In the genomic region with DNA sequence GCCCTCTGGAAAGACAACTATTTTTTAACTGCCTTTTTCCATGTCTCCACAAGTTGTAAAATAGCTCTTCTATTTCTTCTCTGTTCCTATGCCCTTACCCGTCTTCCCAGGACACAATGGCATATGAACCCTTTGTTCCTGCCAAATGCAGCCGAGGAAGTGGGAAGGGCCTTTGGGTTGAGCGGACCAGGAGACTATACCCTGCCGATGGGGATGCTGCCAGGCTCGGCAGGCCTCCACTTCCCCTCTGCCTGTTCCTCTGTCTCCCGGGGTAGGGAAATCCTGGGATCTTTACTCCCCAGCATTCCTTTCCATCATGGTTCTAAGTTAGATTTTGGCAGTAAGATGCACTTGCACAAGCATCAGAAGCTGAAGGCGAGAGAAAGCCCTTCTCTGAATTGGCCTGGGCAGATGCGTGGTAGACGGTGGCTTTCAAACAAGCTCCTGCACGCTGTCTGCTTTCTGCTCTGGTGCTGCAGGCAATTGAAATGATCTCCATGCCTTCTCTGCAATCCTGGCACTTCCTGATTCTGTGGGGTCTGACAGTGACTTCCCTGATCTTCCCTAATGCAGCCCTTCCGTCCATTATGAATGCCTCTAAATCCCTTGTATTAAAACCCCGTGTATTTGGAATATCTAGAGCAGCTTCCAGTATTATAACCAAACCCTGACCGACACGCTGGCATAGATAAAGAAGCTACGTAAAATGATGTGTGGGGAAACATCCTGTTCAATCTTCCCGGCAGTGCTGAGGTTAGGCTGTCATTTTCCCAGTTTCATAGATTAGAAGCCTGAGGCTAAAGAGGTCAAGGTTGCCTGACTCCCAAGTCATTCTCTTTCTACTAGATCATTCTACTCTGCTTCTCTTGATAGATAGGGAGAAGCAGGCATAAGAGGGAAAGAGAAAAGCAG, we compare ENCODE assay signal across 14 cellular contexts.
DNase-seq lines count a peak whose midpoint lies in the region; ATAC-seq, FAIRE-seq and TF ChIP-seq lines count a peak whose summit lies in the region.
"Had no signal": no experiment of that assay in that cellular context is flagged by ENCODE, and none has a peak within 500 bp of the region (broad histone marks: within the 10 kb centered on the region; RNA-seq: fewer than 3 reads in every experiment).

No MANE protein-coding gene starts in this region.

- no peak overlapping the region for H3K4me3 ChIP-seq in small intestine (ENCODE audit: low read depth in 1 of 2, low read length in 2 of 2)

- no peaks in the 10 kb centered on the region; the same call in 1 of the 2 replicates for H3K36me3 Mint-ChIP-seq in HFFc6 (ENCODE audit: low read depth)
- H3K36me3 Mint-ChIP-seq in MCF 10A (ENCODE audit: insufficient read depth, unreplicated experiment), result no peaks in the 10 kb centered on the region
- H3K36me3 Mint-ChIP-seq: activated naive CD4-positive, alpha-beta T cell treated with anti-CD3 and anti-CD28 coated beads, Interleukin-2, amount 10 ng/mL, durations not matched to agents 7 days and 5 days had no signal

- no peaks in the 10 kb centered on the region for H3K27me3 ChIP-seq in layer of hippocampus (ENCODE audit: control insufficient read depth, insufficient read depth, low read length)
- no peaks in the 10 kb centered on the region for H3K27me3 ChIP-seq in small intestine (ENCODE audit: control insufficient read depth in 2 of 2, insufficient read depth in 2 of 2, low read length in 2 of 2)

- H3K4me3 Mint-ChIP-seq in HFFc6 (no peak overlapping the region), MCF 10A (ENCODE audit: unreplicated experiment) (no peak overlapping the region)
- H3K4me3 Mint-ChIP-seq: activated CD8-positive, alpha-beta T cell treated with anti-CD3 and anti-CD28 coated beads, Interleukin-2, amount 10 ng/mL, durations not matched to agents 7 days and 5 days; activated naive CD4-positive, alpha-beta T cell treated with anti-CD3 and anti-CD28 coated beads, Interleukin-2, amount 10 ng/mL, durations not matched to agents 7 days and 5 days; CD4-positive, alpha-beta T cell had no signal

- H3K9me3 ChIP-seq in small intestine (ENCODE audit: control insufficient read depth, low read depth), result no peaks in the 10 kb centered on the region

- ATAC-seq in GM21786 (IDR thresholded peaks at IDR 0.05; ENCODE audit: unreplicated experiment), result no peak
- ATAC-seq: activated CD8-positive, alpha-beta T cell treated with anti-CD3 and anti-CD28 coated beads, Interleukin-2, amount 10 ng/mL, durations not matched to agents 7 days and 5 days had no signal

- H3K9me3 Mint-ChIP-seq in HFFc6 (no peaks in the 10 kb centered on the region), MCF 10A (ENCODE audit: unreplicated experiment) (no peaks in the 10 kb centered on the region)
- H3K9me3 Mint-ChIP-seq: activated naive CD4-positive, alpha-beta T cell treated with anti-CD3 and anti-CD28 coated beads, Interleukin-2, amount 10 ng/mL, durations not matched to agents 7 days and 5 days; CD4-positive, alpha-beta T cell had no signal

- WGBS in small intestine, 3 donors, result 65 to 79% (median 77%) methylated on average over 16 of the region's 16 CpGs

- H3K36me3 ChIP-seq in small intestine (ENCODE audit: control insufficient read depth in 2 of 2, insufficient read depth in 2 of 2, low read length in 2 of 2), result no peaks in the 10 kb centered on the region

- CTCF ChIA-PET in MCF 10A (lab: Yijun Ruan, JAX), result interaction anchor here (0.6 to 1.8 kb wide), 5 partner anchors 15 to 212 kb away, joined by 3 to 6 read pairs (median 3); no protein-coding TSS in a partner anchor

- no peak for DNase-seq in HFFc6
- peak; percentile 51 for DNase-seq in MCF 10A (ENCODE audit: unreplicated experiment)
- no peak for DNase-seq in small intestine
- DNase-seq in DMS153 treated with DMSO at 0.1 percent for 48 hours (lab: John Stamatoyannopoulos, UW; ENCODE audit: unreplicated experiment), result no peak
- DNase-seq in middle frontal gyrus (ENCODE audit: extremely low spot score, low spot score), result no peak
- DNase-seq in amniotic stem cell (lab: John Stamatoyannopoulos, UW), result no peak
- DNase-seq: activated CD8-positive, alpha-beta T cell treated with anti-CD3 and anti-CD28 coated beads, Interleukin-2, amount 10 ng/mL, durations not matched to agents 7 days and 5 days; activated naive CD4-positive, alpha-beta T cell treated with anti-CD3 and anti-CD28 coated beads, Interleukin-2, amount 10 ng/mL, durations not matched to agents 7 days and 5 days; CD4-positive, alpha-beta T cell; GDM1; KBM-7; NCI-H2227 treated with DMSO at 0.1 percent for 48 hours had no signal

- H3K4me1 Mint-ChIP-seq in HFFc6 (ENCODE audit: low read depth) (peaks cover 72% of the 10 kb centered on the region), MCF 10A (ENCODE audit: insufficient read depth, unreplicated experiment) (peaks cover 49% of the 10 kb centered on the region)

- FAIRE-seq in small intestine (lab: Jason Lieb, UNC), result no peak

- TF ChIP-seq CTCF in HFFc6 (IDR thresholded peaks at IDR 0.05) (no peak), MCF 10A (IDR thresholded peaks at IDR 0.05; ENCODE audit: unreplicated experiment) (no peak)

- H3K27ac Mint-ChIP-seq in HFFc6, result peak overlapping the region; percentile 97
- H3K27ac Mint-ChIP-seq in MCF 10A (ENCODE audit: low read depth, unreplicated experiment), result no peak overlapping the region
- H3K27ac Mint-ChIP-seq: activated CD8-positive, alpha-beta T cell treated with anti-CD3 and anti-CD28 coated beads, Interleukin-2, amount 10 ng/mL, durations not matched to agents 7 days and 5 days; activated naive CD4-positive, alpha-beta T cell treated with anti-CD3 and anti-CD28 coated beads, Interleukin-2, amount 10 ng/mL, durations not matched to agents 7 days and 5 days; CD4-positive, alpha-beta T cell had no signal

- no peaks in the 10 kb centered on the region; the same call in 1 of the 2 replicates for H3K27me3 Mint-ChIP-seq in HFFc6 (ENCODE audit: insufficient read depth)
- H3K27me3 Mint-ChIP-seq in MCF 10A (ENCODE audit: insufficient read depth, unreplicated experiment), result no peaks in the 10 kb centered on the region

- no TSS peak for BruUV-seq in MCF 10A (replicated peaks; lab: Mats Ljungman, UMichigan)

- H3K27ac ChIP-seq in layer of hippocampus (ENCODE audit: low read depth, low read length), result peak overlapping the region; percentile 27
- peak overlapping the region; percentile 86 to 96 for H3K27ac ChIP-seq in small intestine (ENCODE audit: low read depth in 1 of 2, low read length in 1 of 2)

- peaks cover 10 to 37% of the 10 kb centered on the region in 2 donors for H3K4me1 ChIP-seq in small intestine (ENCODE audit: control insufficient read depth in 2 of 2, insufficient read depth in 1 of 2, low read depth in 1 of 2, low read length in 1 of 2)

- intact Hi-C loops in MCF 10A (cut with micrococcal nuclease), result no loop called here

- POLR2A ChIA-PET in MCF 10A (lab: Yijun Ruan, JAX), result interaction anchor here (1.3 to 3.2 kb wide), 2 partner anchors 29 to 198 kb away, joined by 4 to 31 read pairs; no protein-coding TSS in a partner anchor
